ENCODE assay signal across 17 cellular contexts in genomic region chr12:19707948-19708409, GRCh38.
DNase-seq lines count a peak whose midpoint lies in the region; ATAC-seq, FAIRE-seq and TF ChIP-seq lines count a peak whose summit lies in the region.
"Had no signal": no experiment of that assay in that cellular context is flagged by ENCODE, and none has a peak within 500 bp of the region (broad histone marks: within the 10 kb centered on the region; RNA-seq: fewer than 3 reads in every experiment).

No MANE protein-coding gene starts in this region.

- H3K79me2 ChIP-seq in endothelial cell of umbilical vein (ENCODE audit: control insufficient read depth, insufficient read depth, low read length), result no peaks in the 10 kb centered on the region

- no peak overlapping the region for H3K9ac ChIP-seq in endothelial cell of umbilical vein (replicated peaks; ENCODE audit: extremely low read depth, insufficient read depth, low read length)

- no peaks in the 10 kb centered on the region for H3K9me3 ChIP-seq in endothelial cell of umbilical vein (replicated peaks; ENCODE audit: control insufficient read depth, insufficient read depth, low read length)

- dilution Hi-C loops in endothelial cell of umbilical vein (cut with MboI; ENCODE audit: extremely low pct_ligation_motif_present, low sequenced_read_pairs), result no loop called here

- no peak overlapping the region for H2AFZ ChIP-seq in endothelial cell of umbilical vein (ENCODE audit: low read depth, low read length)

- BruUV-seq in endothelial cell of umbilical vein (replicated peaks; lab: Mats Ljungman, UMichigan), result no TSS peak

- ATAC-seq in HG03442 (IDR thresholded peaks at IDR 0.05; ENCODE audit: unreplicated experiment), result no peak

- H3K4me1 ChIP-seq in endothelial cell of umbilical vein (ENCODE audit: control insufficient read depth, extremely low read depth, insufficient read depth, low read length), result peaks cover 13% of the 10 kb centered on the region
- H3K4me1 ChIP-seq: tibial nerve had no signal

- H4K20me1 ChIP-seq in endothelial cell of umbilical vein (replicated peaks; ENCODE audit: control insufficient read depth, extremely low read depth, insufficient read depth, low read length), result no peaks in the 10 kb centered on the region

- no peaks in the 10 kb centered on the region for H3K27me3 ChIP-seq in endothelial cell of umbilical vein (ENCODE audit: control insufficient read depth in 2 of 2, insufficient read depth in 2 of 2, low read length in 2 of 2)
- H3K27me3 ChIP-seq: tibial nerve had no signal

- TF ChIP-seq CTCF in endothelial cell of umbilical vein (IDR thresholded peaks at IDR 0.05; ENCODE audit: extremely low read depth in 1 of 2, insufficient read depth in 1 of 2, low read depth in 1 of 2, low read length in 2 of 2), result no peak
- peak; percentile 4 for TF ChIP-seq CTCF in retinal pigment epithelial cell (conservative IDR thresholded peaks at IDR 0.05; ENCODE audit: low read depth, low read length)

- DNase-seq in ELR (ENCODE audit: low read depth) (peak; percentile 75), NOMO-1 treated with DMSO at 0.1 percent for 48 hours (lab: John Stamatoyannopoulos, UW; ENCODE audit: unreplicated experiment) (peak; percentile 20), endothelial cell of umbilical vein (ENCODE audit: low read depth, low spot score) (no peak), retinal pigment epithelial cell (ENCODE audit: low read depth) (no peak)
- no peak for DNase-seq in effector CD8-positive, alpha-beta T cell (lab: John Stamatoyannopoulos, UW)
- no peak for DNase-seq in effector CD4-positive, alpha-beta T cell
- DNase-seq in activated CD8-positive, alpha-beta memory T cell treated with anti-CD3 and anti-CD28 coated beads, Interleukin-2, amount 50 U/mL, for 48 hours, result no peak
- DNase-seq: DMS79 treated with DMSO at 0.1 percent for 48 hours, NCI-H1105 treated with DMSO at 0.1 percent for 48 hours, NCI-H524, nucleus accumbens, SHP77 treated with DMSO at 0.1 percent for 48 hours, WERI-Rb-1 had no signal

- intact Hi-C loops in endothelial cell of umbilical vein (cut with micrococcal nuclease), result no loop called here

- no peaks in the 10 kb centered on the region for H3K9me1 ChIP-seq in endothelial cell of umbilical vein (replicated peaks; ENCODE audit: control insufficient read depth, extremely low read depth, insufficient read depth, low read length)

- no peak for FAIRE-seq in endothelial cell of umbilical vein (lab: Jason Lieb, UNC)
- FAIRE-seq: GM12892 had no signal

- no peak overlapping the region for H3K27ac ChIP-seq in endothelial cell of umbilical vein (ENCODE audit: insufficient read depth, low read depth, low read length)
- H3K27ac ChIP-seq: tibial nerve, WERI-Rb-1 had no signal

- TF ChIP-seq POLR2A in endothelial cell of umbilical vein (IDR thresholded peaks at IDR 0.05; ENCODE audit: low read depth, low read length), result no peak

- H3K4me3 ChIP-seq in endothelial cell of umbilical vein (replicated peaks in 1 of 3; ENCODE audit: insufficient read depth in 1 of 3, low read depth in 1 of 3, low read length in 3 of 3), result no peak overlapping the region
- H3K4me3 ChIP-seq in retinal pigment epithelial cell (ENCODE audit: low read length), result no peak overlapping the region
- H3K4me3 ChIP-seq: lung, tibial nerve had no signal

- no peak overlapping the region for H3K4me2 ChIP-seq in endothelial cell of umbilical vein (ENCODE audit: insufficient read depth, low read length)

- CTCF ChIA-PET in endothelial cell of umbilical vein (lab: Charles Lee), result no interaction called here

- H3K36me3 ChIP-seq in endothelial cell of umbilical vein (ENCODE audit: control insufficient read depth in 2 of 2, extremely low read depth in 1 of 2, insufficient read depth in 2 of 2, low read length in 2 of 2), result no peaks in the 10 kb centered on the region
- H3K36me3 ChIP-seq: tibial nerve, WERI-Rb-1 had no signal

- POLR2A ChIA-PET in endothelial cell of umbilical vein (lab: Charles Lee), result no interaction called here

TF ChIP-seq in endothelial cell of umbilical vein, 7 proteins besides CTCF, POLR2A, EP300 and RAD21:
- peak; percentile 45 for TF ChIP-seq FOS (IDR thresholded peaks at IDR 0.05; ENCODE audit: borderline replicate concordance, insufficient read depth, low read length)
- no peak for TF ChIP-seq GATA2 (IDR thresholded peaks at IDR 0.05; ENCODE audit: insufficient read depth, insufficient read length, low read depth, low read length)

Comparison
In these comparisons a context has a peak if more than half of its experiments do, and no peak if none do; other contexts are left out.
1. DNase-seq: peak in ELR (single experiment) and NOMO-1 treated with DMSO at 0.1 percent for 48 hours (single experiment); none in endothelial cell of umbilical vein (single experiment), retinal pigment epithelial cell (single experiment), effector CD8-positive, alpha-beta T cell (single experiment), effector CD4-positive, alpha-beta T cell (single experiment) and activated CD8-positive, alpha-beta memory T cell treated with anti-CD3 and anti-CD28 coated beads, Interleukin-2, amount 50 U/mL, for 48 hours (single experiment).